Comparison of ENCODE assay signal across 12 cellular contexts in genomic region chr9:27499481-27499880, GRCh38. TPM values are rescaled to one million over a fixed set of nuclear protein-coding genes. Genes with fewer than 3 reads are reported as not detected.
DNase-seq lines count a peak whose midpoint lies in the region; ATAC-seq, FAIRE-seq and TF ChIP-seq lines count a peak whose summit lies in the region.
"Had no signal": no experiment of that assay in that cellular context is flagged by ENCODE, and none has a peak within 500 bp of the region (broad histone marks: within the 10 kb centered on the region; RNA-seq: fewer than 3 reads in every experiment).

No MANE protein-coding gene starts in this region.

- no peak overlapping the region for H3K4me2 ChIP-seq in SK-N-SH

- CTCF ChIA-PET in SK-N-SH (lab: Yijun Ruan, JAX) = no interaction called here

- H3K9me3 ChIP-seq in SK-N-SH = no peaks in the 10 kb centered on the region
- no peaks in the 10 kb centered on the region for H3K9me3 ChIP-seq in MG63

- no peak overlapping the region; the same call in 1 of the 2 replicates for H3K9ac ChIP-seq in SK-N-SH

- FAIRE-seq in islet of Langerhans (lab: Jason Lieb, UNC) (peak; percentile 62), GM12892 (lab: Jason Lieb, UNC) (no peak)
- FAIRE-seq: G401.6 had no signal

- peak; percentile 62 for ATAC-seq in HG02610 (IDR thresholded peaks at IDR 0.05; ENCODE audit: unreplicated experiment)

- DNase-seq in EL (peak; percentile 45), SK-N-SH (no peak), MG63 (no peak), GM13976 (ENCODE audit: low spot score) (no peak), C1 segment of cervical spinal cord (lab: John Stamatoyannopoulos, UW) (no peak), GM12892 (ENCODE audit: insufficient read length) (no peak)
- DNase-seq: right cardiac atrium, substantia nigra had no signal

- no peaks in the 10 kb centered on the region for H3K9me2 ChIP-seq in SK-N-SH

- H4K20me1 ChIP-seq in SK-N-SH (ENCODE audit: insufficient read depth) = no peaks in the 10 kb centered on the region

- no peak for TF ChIP-seq POLR2A in GM12892 (IDR thresholded peaks at IDR 0.05; ENCODE audit: low read depth, low read length)

- H3K4me3 ChIP-seq in SK-N-SH (ENCODE audit: low read depth in 2 of 2, low read length in 1 of 2) = no peak overlapping the region
- H3K4me3 ChIP-seq in MG63 = no peak overlapping the region

- H2AFZ ChIP-seq in SK-N-SH (ENCODE audit: low read depth) = no peak overlapping the region

- no peaks in the 10 kb centered on the region for H3K36me3 ChIP-seq in SK-N-SH (replicated peaks in 1 of 2; ENCODE audit: control insufficient read depth in 1 of 2, insufficient read depth in 2 of 2, low read length in 1 of 2)
- H3K36me3 ChIP-seq in MG63 = no peaks in the 10 kb centered on the region

- in situ Hi-C loops in GM13976 (cut with MboI; ENCODE audit: low sequenced_read_pairs, unreplicated experiment) = no loop called here

- WGBS in SK-N-SH (ENCODE audit: low lambda C conversion rate) = 13% methylated on average over 2 of the region's 2 CpGs

- no peaks in the 10 kb centered on the region; a peak in 1 of 4 replicates for H3K4me1 ChIP-seq in SK-N-SH (ENCODE audit: control insufficient read depth in 1 of 2, insufficient read depth in 2 of 2, low read depth in 1 of 2, low read length in 1 of 2)

- peak in 1 of 2 experiments; percentile 28; a peak in 1 of 4 replicates for TF ChIP-seq EP300 in SK-N-SH (IDR thresholded peaks at IDR 0.05; ENCODE audit: borderline replicate concordance in 1 of 2, low read depth in 1 of 2, low read length in 1 of 2)

- H3K27me3 ChIP-seq in SK-N-SH (ENCODE audit: insufficient read depth) (no peaks in the 10 kb centered on the region), MG63 (no peaks in the 10 kb centered on the region)

- TF ChIP-seq RAD21 in SK-N-SH (IDR thresholded peaks at IDR 0.05; ENCODE audit: low read length) = no peak

- peak overlapping the region; percentile 14 to 48; a peak in 3 of 4 replicates for H3K27ac ChIP-seq in SK-N-SH (ENCODE audit: low read depth in 2 of 2, low read length in 1 of 2)

- H3K79me2 ChIP-seq in SK-N-SH (ENCODE audit: insufficient read depth) = no peaks in the 10 kb centered on the region

- TF ChIP-seq CTCF in SK-N-SH (IDR thresholded peaks at IDR 0.05) = no peak
- TF ChIP-seq CTCF in GM13976 (IDR thresholded peaks at IDR 0.05; ENCODE audit: borderline replicate concordance, control extremely low read depth, extremely low read depth, insufficient read depth, missing control alignments) = no peak

- peaks cover 11% of the 10 kb centered on the region for H3F3A ChIP-seq in SK-N-SH (replicated peaks; ENCODE audit: insufficient read depth)

- POLR2A ChIA-PET in SK-N-SH (lab: Yijun Ruan, JAX) = no interaction called here

TF ChIP-seq in SK-N-SH, 30 proteins besides CTCF, POLR2A, EP300 and RAD21 (continues in another document):
- no peak for TF ChIP-seq CHD2 (IDR thresholded peaks at IDR 0.05; ENCODE audit: low read length, partially characterized antibody)
- TF ChIP-seq USF1 (IDR thresholded peaks at IDR 0.05; ENCODE audit: borderline replicate concordance, low read depth) = no peak
- peak; percentile 66 for TF ChIP-seq PBX3 (IDR thresholded peaks at IDR 0.05)
- TF ChIP-seq FOXJ3 (CRISPR knock-in tag; IDR thresholded peaks at IDR 0.05) = no peak
- no peak for TF ChIP-seq MXI1 (IDR thresholded peaks at IDR 0.05; ENCODE audit: low read depth, low read length)
- no peak for TF ChIP-seq RXRA (IDR thresholded peaks at IDR 0.05; ENCODE audit: borderline replicate concordance, low read depth)
- TF ChIP-seq TAF1 (IDR thresholded peaks at IDR 0.05; ENCODE audit: borderline replicate concordance, low read depth, low read length) = no peak
- peak; percentile 66 for TF ChIP-seq TCF12 (IDR thresholded peaks at IDR 0.05)
- no peak for TF ChIP-seq ELF1 (IDR thresholded peaks at IDR 0.05)
- no peak for TF ChIP-seq MAX (IDR thresholded peaks at IDR 0.05; ENCODE audit: low read depth)
- no peak; the same call in 1 of the 2 replicates for TF ChIP-seq YY1 (IDR thresholded peaks at IDR 0.05; ENCODE audit: low read depth)
- TF ChIP-seq GABPA (IDR thresholded peaks at IDR 0.05; ENCODE audit: low read depth) = peak; percentile 27; the same call in 1 of the 2 replicates
- no peak for TF ChIP-seq GATA2 (CRISPR knock-in tag; IDR thresholded peaks at IDR 0.05)
- TF ChIP-seq RCOR1 (IDR thresholded peaks at IDR 0.05; ENCODE audit: low read length) = no peak
- TF ChIP-seq NRF1 (IDR thresholded peaks at IDR 0.05; ENCODE audit: low read depth, low read length) = no peak
- no peak for TF ChIP-seq TEAD4 (IDR thresholded peaks at IDR 0.05; ENCODE audit: borderline replicate concordance, insufficient read depth)
- no peak for TF ChIP-seq IRF3 (IDR thresholded peaks at IDR 0.05; ENCODE audit: low read depth, low read length)
- TF ChIP-seq RFX5 (IDR thresholded peaks at IDR 0.05; ENCODE audit: low read length) = no peak
- no peak for TF ChIP-seq REST (IDR thresholded peaks at IDR 0.05; ENCODE audit: low read depth, low read length)
- no peak for TF ChIP-seq USF2 (IDR thresholded peaks at IDR 0.05; ENCODE audit: borderline replicate concordance, low read depth, low read length)

RNA-seq across cellular contexts. Expression of gene IFNK, which starts 24.6 kb away (rescaled TPM):
- not detected in 2 replicates for polyA plus RNA-seq in SK-N-SH (2012; rRNA removed)
- not detected in 2 replicates for polyA plus RNA-seq in SK-N-SH (2012; cell fraction: cytosol; rRNA removed)
- not detected in 2 replicates for polyA plus RNA-seq in SK-N-SH (2012; cell fraction: nucleus; rRNA removed)
- total RNA-seq in MG63 (2014; rRNA removed; shearing (Covaris generic); ENCODE audit: low replicate concordance) = not detected in 2 replicates
- 0.32 TPM for polyA plus RNA-seq in GM12892 (2012; ENCODE audit: missing spikeins)
- total RNA-seq: activated CD8-positive, alpha-beta memory T cell treated with anti-CD3 and anti-CD28 coated beads for 36 hours; right cardiac atrium had no signal
- polyA plus RNA-seq: right cardiac atrium had no signal

RNA-seq across cellular contexts. Expression of gene MOB3B, which starts 30.1 kb away (rescaled TPM):
- 0.90 and 1.2 TPM in 2 replicates for polyA plus RNA-seq in SK-N-SH (2012; rRNA removed)
- 1.1 TPM in 2 replicates for polyA plus RNA-seq in SK-N-SH (2012; cell fraction: cytosol; rRNA removed)
- polyA plus RNA-seq in SK-N-SH (2012; cell fraction: nucleus; rRNA removed) = 0.63 and 1.0 TPM in 2 replicates
- not detected in 2 replicates for total RNA-seq in MG63 (2014; rRNA removed; shearing (Covaris generic); ENCODE audit: low replicate concordance)
- polyA plus RNA-seq in GM12892 (2012; ENCODE audit: missing spikeins) = 0.06 TPM
